In the genomic region with DNA sequence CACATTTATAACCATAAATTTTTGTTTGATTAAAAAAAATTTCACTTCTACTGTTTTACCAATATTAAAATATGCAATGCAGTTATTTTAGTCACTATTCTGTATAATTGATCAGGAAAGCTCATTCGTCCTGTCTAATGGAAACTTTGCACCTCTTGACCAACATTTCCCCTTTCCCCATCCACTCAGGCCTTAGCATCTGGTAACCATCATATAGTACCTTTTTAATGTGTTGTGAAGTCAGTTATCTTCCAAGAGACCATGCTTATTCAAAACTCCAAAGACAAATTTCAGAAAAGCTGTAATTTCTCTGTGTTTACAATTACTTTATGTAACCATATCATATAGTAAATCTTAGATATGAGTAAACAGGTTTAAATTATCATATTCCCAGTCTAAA, we compare ENCODE assay signal across 6 cellular contexts.
"Had no signal": no experiment of that assay in that cellular context is flagged by ENCODE, and none has a peak within 500 bp of the region (broad histone marks: within the 10 kb centered on the region; RNA-seq: fewer than 3 reads in every experiment).

No MANE protein-coding gene starts in this region.

- DNase-seq: IMR-90, KBM-7, KG1 had no signal

- ATAC-seq: HepG2, K562 had no signal

- FAIRE-seq: HepG2, HTR-8/SVneo, K562 had no signal
